ENCODE assay signal across 28 cellular contexts in genomic region chr16:52680993-52681392, GRCh38.
"Had no signal": no experiment of that assay in that cellular context is flagged by ENCODE, and none has a peak within 500 bp of the region (broad histone marks: within the 10 kb centered on the region; RNA-seq: fewer than 3 reads in every experiment).

No MANE protein-coding gene starts in this region.

- H3K4me1 ChIP-seq: ascending aorta, body of pancreas had no signal

- H3K4me3 ChIP-seq: ascending aorta, body of pancreas, PC-9 had no signal

- FAIRE-seq: TTC549 had no signal

- H3K36me3 ChIP-seq: ascending aorta had no signal

- H3K9me3 ChIP-seq: ascending aorta, body of pancreas had no signal

- H3K27me3 ChIP-seq: ascending aorta, body of pancreas had no signal

- ATAC-seq: activated naive CD4-positive, alpha-beta T cell treated with anti-CD3 and anti-CD28 coated beads, Interleukin-2, amount 50 U/mL, for 72 hours; activated naive CD8-positive, alpha-beta T cell treated with anti-CD3 and anti-CD28 coated beads, Interleukin-2, amount 50 U/mL, for 24 hours; activated T-cell treated with anti-CD3 and anti-CD28 coated beads, Interleukin-2, amount 50 U/mL, for 4 hours; body of pancreas; T-cell had no signal

- H3K27ac ChIP-seq: ascending aorta, body of pancreas, PC-9 had no signal

- DNase-seq: activated B cell treated with CpG ODN at 0.5 μM for 24 hours; activated CD4-positive, alpha-beta memory T cell treated with anti-CD3 and anti-CD28 coated beads for 36 hours; activated CD4-positive, alpha-beta T cell treated with anti-CD3 and anti-CD28 coated beads, Interleukin-2, amount 10 ng/mL, durations not matched to agents 7 days and 5 days; activated CD8-positive, alpha-beta memory T cell treated with anti-CD3 and anti-CD28 coated beads for 24 hours; activated effector memory CD4-positive, alpha-beta T cell treated with anti-CD3 and anti-CD28 coated beads, Interleukin-2, amount 50 U/mL, for 16 hours; activated naive CD4-positive, alpha-beta T cell treated with Interleukin-2 at 50 U/mL for 16 hours; activated naive CD8-positive, alpha-beta T cell treated with anti-CD3 and anti-CD28 coated beads, Interleukin-2, amount 50 U/mL, for 24 hours; activated T-cell treated with anti-CD3 and anti-CD28 coated beads, Interleukin-2, amount 50 U/mL, for 4 hours; amniotic stem cell; body of pancreas; cerebellar nuclear complex; IMR-90; KBM-7; NCI-H1048; NCI-H1436 treated with DMSO at 0.1 percent for 48 hours; NCI-H2081; NCI-H2171; NCI-H2227 treated with DMSO at 0.1 percent for 48 hours; NCI-H446 treated with DMSO at 0.1 percent for 48 hours; NCI-H526 treated with DMSO at 0.1 percent for 48 hours; PC-9; SIG-M5; T-cell; T-helper 2 cell; T1000 had no signal
